12 cellular contexts compared by ENCODE assay signal in the genomic region with DNA sequence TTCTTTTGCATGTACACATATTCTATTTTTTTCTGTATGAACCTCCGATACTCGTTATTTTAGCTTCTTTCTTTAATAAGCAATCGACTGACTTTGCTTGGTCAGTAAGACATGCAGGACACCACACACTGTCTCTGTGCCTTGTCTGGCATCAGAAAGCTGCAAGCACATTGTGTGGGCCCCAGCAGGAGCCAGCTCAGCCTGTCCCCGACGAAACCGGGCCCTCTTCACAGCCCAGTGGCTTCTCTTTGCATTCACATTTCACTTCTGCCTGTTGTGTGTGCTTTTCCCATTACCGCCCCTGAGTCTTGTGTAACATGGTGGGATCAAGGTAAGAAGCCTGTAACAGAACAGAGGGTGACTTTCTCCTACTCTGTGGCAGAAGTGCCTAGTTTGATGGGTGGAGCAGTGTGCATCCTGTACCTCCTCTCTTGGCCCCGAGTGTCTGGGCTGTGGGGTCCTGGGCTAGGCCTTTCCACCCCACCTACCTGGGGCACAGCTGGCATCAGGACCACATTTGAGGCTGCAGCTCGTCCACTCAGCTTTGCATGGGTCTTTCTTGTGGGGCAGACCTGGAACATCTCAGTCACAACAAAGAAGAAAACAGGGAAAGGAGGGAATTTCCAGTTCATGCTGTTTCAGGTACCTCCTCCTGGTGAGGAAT.
"Had no signal": no experiment of that assay in that cellular context is flagged by ENCODE, and none has a peak within 500 bp of the region (broad histone marks: within the 10 kb centered on the region; RNA-seq: fewer than 3 reads in every experiment).

No MANE protein-coding gene starts in this region.

- FAIRE-seq: endothelial cell of umbilical vein, TTC549 had no signal

- ATAC-seq: activated T-cell treated with anti-CD3 and anti-CD28 coated beads, Interleukin-2, amount 50 U/mL, for 72 hours; left lobe of liver had no signal

- DNase-seq: activated B cell treated with CpG ODN at 0.5 μM for 24 hours; activated gamma-delta T cell treated with Interleukin-2 at 50 U/mL for 16 hours; activated naive CD8-positive, alpha-beta T cell treated with anti-CD3 and anti-CD28 coated beads for 36 hours; activated T-cell treated with anti-CD3 and anti-CD28 coated beads, Interleukin-2, amount 50 U/mL, for 72 hours; foreskin melanocyte; mammary epithelial cell; stimulated activated naive CD4-positive, alpha-beta T cell; substantia nigra; trophoblast cell had no signal
